ENCODE assay signal across 8 cellular contexts in genomic region chr2:147845608-147846002, GRCh38. TPM values are rescaled to one million over a fixed set of nuclear protein-coding genes. Genes with fewer than 3 reads are reported as not detected.
DNase-seq lines count a peak whose midpoint lies in the region; ATAC-seq and TF ChIP-seq lines count a peak whose summit lies in the region.

No MANE protein-coding gene starts in this region.

- peaks cover 38% of the 10 kb centered on the region for H3K4me1 Mint-ChIP-seq in endothelial cell (ENCODE audit: unreplicated experiment)

- peak overlapping the region; percentile 94 for H3K4me2 ChIP-seq in OCI-LY7 (ENCODE audit: low read length)

- BruUV-seq in OCI-LY7 (replicated peaks; lab: Mats Ljungman, UMichigan): TSS peak; percentile 62

- peak overlapping the region; percentile 94 for H3K27ac Mint-ChIP-seq in endothelial cell (ENCODE audit: unreplicated experiment)

- in situ Hi-C loops in GM13977 (cut with MboI; ENCODE audit: low pct_unique_long_range_greater_than_20kb, low sequenced_read_pairs, unreplicated experiment): no loop called here

- POLR2A ChIA-PET in OCI-LY7 (lab: Charles Lee): interaction anchor here (0.7 kb wide), 1 partner anchor 652 kb away, joined by 3 read pairs; no protein-coding TSS in a partner anchor

- H3K27me3 ChIP-seq in neuron (ENCODE audit: insufficient read depth, low read length): no peaks in the 10 kb centered on the region

- H3K9me2 ChIP-seq in OCI-LY7 (ENCODE audit: insufficient read depth, low read length): no peaks in the 10 kb centered on the region

- no peaks in the 10 kb centered on the region for H3K9me3 Mint-ChIP-seq in endothelial cell (ENCODE audit: unreplicated experiment)

- no peaks in the 10 kb centered on the region for H3K36me3 Mint-ChIP-seq in endothelial cell (ENCODE audit: low read depth, unreplicated experiment)

- peak overlapping the region; percentile 99 for H3K4me3 Mint-ChIP-seq in endothelial cell (ENCODE audit: unreplicated experiment)

- DNase-seq in GM12864 (ENCODE audit: low read depth): no peak
- no peak for DNase-seq in OCI-LY7 (ENCODE audit: low spot score)
- DNase-seq in endothelial cell (ENCODE audit: low spot score): no peak
- no peak for DNase-seq in GM13977 (ENCODE audit: low spot score)
- DNase-seq in NCI-H524 treated with DMSO at 0.1 percent for 48 hours (lab: John Stamatoyannopoulos, UW): no peak

- H3K36me3 ChIP-seq in OCI-LY7 (ENCODE audit: insufficient read depth, low read length): no peaks in the 10 kb centered on the region
- H3K36me3 ChIP-seq in neuron (ENCODE audit: insufficient read depth, low read length): no peaks in the 10 kb centered on the region

- CTCF ChIA-PET in OCI-LY7 (lab: Charles Lee; ENCODE audit: unreplicated experiment): no interaction called here

- peaks cover 6% of the 10 kb centered on the region for H3K27me3 Mint-ChIP-seq in endothelial cell (ENCODE audit: unreplicated experiment)

- H2AFZ ChIP-seq in OCI-LY7 (ENCODE audit: low read length) (peak overlapping the region; percentile 37; the same call in 1 of the 2 replicates), neuron (ENCODE audit: low read depth, low read length) (no peak overlapping the region)

- no peak for ATAC-seq in HG02852 (IDR thresholded peaks at IDR 0.05; ENCODE audit: unreplicated experiment)
- no peak for ATAC-seq in GM21381 (IDR thresholded peaks at IDR 0.05; ENCODE audit: unreplicated experiment)

- H3K27ac ChIP-seq in OCI-LY7 (ENCODE audit: low read depth, low read length, poor library complexity, severe bottlenecking): no peak overlapping the region

- no peaks in the 10 kb centered on the region for H3K79me2 ChIP-seq in OCI-LY7 (ENCODE audit: insufficient read depth, low read depth, low read length)

- TF ChIP-seq CTCF in GM12864 (IDR thresholded peaks at IDR 0.05; ENCODE audit: low read depth, low read length, missing control alignments) (no peak), OCI-LY7 (conservative IDR thresholded peaks at IDR 0.05; ENCODE audit: low read length) (no peak), endothelial cell (IDR thresholded peaks at IDR 0.05; ENCODE audit: unreplicated experiment) (no peak), GM13977 (IDR thresholded peaks at IDR 0.05; ENCODE audit: extremely low read depth, insufficient read depth, missing control alignments) (no peak)

- no peaks in the 10 kb centered on the region; the same call in 1 of the 2 replicates for H4K20me1 ChIP-seq in OCI-LY7 (ENCODE audit: insufficient read depth, low read length)

- H3K9me3 ChIP-seq in OCI-LY7 (ENCODE audit: low read length): no peaks in the 10 kb centered on the region
- no peaks in the 10 kb centered on the region for H3K9me3 ChIP-seq in neuron (ENCODE audit: low read length)

- intact Hi-C loops in OCI-LY7 (cut with micrococcal nuclease; ENCODE audit: unreplicated experiment): no loop called here

- H3K4me3 ChIP-seq in GM12864 (ENCODE audit: low read depth, low read length) (peak overlapping the region; percentile 85), OCI-LY7 (ENCODE audit: low read depth, low read length, poor library complexity, severe bottlenecking) (peak overlapping the region; percentile 70), neuron (ENCODE audit: low read length) (peak overlapping the region; percentile 69)

- peaks cover 11% of the 10 kb centered on the region for H3K4me1 ChIP-seq in OCI-LY7 (ENCODE audit: insufficient read depth, low read length, poor library complexity, severe bottlenecking)
- peaks cover 20% of the 10 kb centered on the region for H3K4me1 ChIP-seq in neuron (ENCODE audit: insufficient read depth, low read length)

RNA-seq across cellular contexts. Expression of gene ACVR2A, which starts 0.8 kb away (rescaled TPM):
- 1.5 and 4.0 TPM in 2 replicates for total RNA-seq in OCI-LY7 (2014; rRNA removed; shearing (Covaris generic))
- total RNA-seq in OCI-LY7 (2022) (2.1 and 2.5 TPM in 2 replicates), endothelial cell (ENCODE audit: unreplicated experiment) (22.9 TPM)
